ENCODE assay signal across 1 cellular context in the genomic region with DNA sequence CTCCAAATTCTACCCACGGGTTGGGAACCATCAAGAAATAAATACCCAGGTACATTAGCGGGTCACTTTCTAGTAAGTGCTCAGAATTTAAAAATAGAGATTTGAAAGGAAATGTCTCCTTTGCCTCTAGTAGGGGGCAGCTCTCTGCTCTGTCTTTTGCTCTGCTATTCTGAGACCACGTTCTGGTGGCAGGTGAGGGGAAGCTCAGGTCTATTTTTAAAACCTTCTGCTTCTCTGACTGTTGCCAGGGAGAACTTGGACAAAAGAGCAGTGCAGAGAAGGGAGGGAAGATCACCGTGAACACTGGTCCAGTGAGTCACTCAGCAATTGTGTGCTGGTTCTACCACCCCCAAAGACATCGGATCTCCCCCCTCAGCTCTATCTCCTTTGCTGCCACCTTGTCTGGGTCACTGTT.
TF ChIP-seq lines count a peak whose summit lies in the region.

No MANE protein-coding gene starts in this region.

TF ChIP-seq in GM12878, 131 proteins besides CTCF, POLR2A, EP300 and RAD21 (continued from another document):
- TF ChIP-seq, protein P1, sequence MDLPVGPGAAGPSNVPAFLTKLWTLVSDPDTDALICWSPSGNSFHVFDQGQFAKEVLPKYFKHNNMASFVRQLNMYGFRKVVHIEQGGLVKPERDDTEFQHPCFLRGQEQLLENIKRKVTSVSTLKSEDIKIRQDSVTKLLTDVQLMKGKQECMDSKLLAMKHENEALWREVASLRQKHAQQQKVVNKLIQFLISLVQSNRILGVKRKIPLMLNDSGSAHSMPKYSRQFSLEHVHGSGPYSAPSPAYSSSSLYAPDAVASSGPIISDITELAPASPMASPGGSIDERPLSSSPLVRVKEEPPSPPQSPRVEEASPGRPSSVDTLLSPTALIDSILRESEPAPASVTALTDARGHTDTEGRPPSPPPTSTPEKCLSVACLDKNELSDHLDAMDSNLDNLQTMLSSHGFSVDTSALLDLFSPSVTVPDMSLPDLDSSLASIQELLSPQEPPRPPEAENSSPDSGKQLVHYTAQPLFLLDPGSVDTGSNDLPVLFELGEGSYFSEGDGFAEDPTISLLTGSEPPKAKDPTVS (IDR thresholded peaks at IDR 0.05; ENCODE audit: low read depth, low read length): no peak
- TF ChIP-seq CREM (IDR thresholded peaks at IDR 0.05; ENCODE audit: low read depth) (no peak), SRF (IDR thresholded peaks at IDR 0.05; ENCODE audit: low read depth in 2 of 2, low read length in 2 of 2) (no peak), JUND (IDR thresholded peaks at IDR 0.05; ENCODE audit: low read depth, low read length) (no peak), MTA2 (IDR thresholded peaks at IDR 0.05; ENCODE audit: low read depth) (no peak), HCFC1 (IDR thresholded peaks at IDR 0.05; ENCODE audit: low read length) (no peak), SMC3 (IDR thresholded peaks at IDR 0.05; ENCODE audit: borderline replicate concordance, low read length) (no peak)
- TF ChIP-seq, protein P2, sequence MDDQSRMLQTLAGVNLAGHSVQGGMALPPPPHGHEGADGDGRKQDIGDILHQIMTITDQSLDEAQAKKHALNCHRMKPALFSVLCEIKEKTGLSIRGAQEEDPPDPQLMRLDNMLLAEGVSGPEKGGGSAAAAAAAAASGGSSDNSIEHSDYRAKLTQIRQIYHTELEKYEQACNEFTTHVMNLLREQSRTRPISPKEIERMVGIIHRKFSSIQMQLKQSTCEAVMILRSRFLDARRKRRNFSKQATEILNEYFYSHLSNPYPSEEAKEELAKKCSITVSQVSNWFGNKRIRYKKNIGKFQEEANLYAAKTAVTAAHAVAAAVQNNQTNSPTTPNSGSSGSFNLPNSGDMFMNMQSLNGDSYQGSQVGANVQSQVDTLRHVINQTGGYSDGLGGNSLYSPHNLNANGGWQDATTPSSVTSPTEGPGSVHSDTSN (IDR thresholded peaks at IDR 0.05; ENCODE audit: insufficient replicate concordance, low read depth, low read length): no peak
